Comparison of ENCODE assay signal across 2 cellular contexts in the genomic region with DNA sequence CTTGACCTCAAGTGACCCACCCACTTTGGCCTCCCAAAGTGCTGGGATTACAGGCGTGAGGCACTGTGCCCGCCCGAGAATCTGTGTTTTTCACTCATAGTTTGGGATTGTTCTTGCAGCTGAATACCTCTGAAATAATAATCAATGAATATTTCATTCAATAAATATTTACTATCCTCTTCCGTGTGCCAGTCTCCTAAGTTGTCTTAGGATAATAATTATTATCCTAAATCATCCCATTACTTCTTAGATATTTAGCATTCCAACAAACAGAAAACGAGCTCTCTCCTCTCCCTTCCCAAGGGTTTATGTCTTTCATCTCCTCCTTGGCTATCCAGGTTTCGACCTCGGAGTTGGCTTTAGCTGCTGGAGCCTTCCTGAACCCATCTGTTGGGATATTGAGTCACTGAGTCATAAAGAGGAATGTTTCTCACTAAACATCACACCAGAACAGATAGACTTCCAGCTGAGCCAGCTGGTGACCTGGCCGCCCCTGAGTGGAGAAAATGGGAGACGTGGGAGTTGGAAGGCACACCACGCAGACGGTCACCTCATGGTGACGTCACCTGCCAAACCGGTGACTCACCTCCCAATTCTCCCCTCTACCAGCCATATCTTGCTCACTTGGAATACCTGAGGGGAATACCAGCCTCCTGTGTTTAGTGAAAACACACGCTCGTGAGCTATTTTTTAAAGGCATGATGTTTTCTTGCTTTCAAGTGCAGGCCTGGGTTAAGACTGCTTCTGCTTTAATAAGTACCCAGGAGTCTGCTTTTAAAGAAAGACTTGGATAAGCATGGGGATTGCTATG.
TF ChIP-seq lines count a peak whose summit lies in the region.

No MANE protein-coding gene starts in this region.

TF ChIP-seq in K562, 482 proteins besides CTCF, POLR2A, EP300 and RAD21 (continued from another document and continues in another):
- no peak for TF ChIP-seq ZC3H4 (CRISPR knock-in tag; IDR thresholded peaks at IDR 0.05; ENCODE audit: borderline replicate concordance)
- TF ChIP-seq, protein P1, sequence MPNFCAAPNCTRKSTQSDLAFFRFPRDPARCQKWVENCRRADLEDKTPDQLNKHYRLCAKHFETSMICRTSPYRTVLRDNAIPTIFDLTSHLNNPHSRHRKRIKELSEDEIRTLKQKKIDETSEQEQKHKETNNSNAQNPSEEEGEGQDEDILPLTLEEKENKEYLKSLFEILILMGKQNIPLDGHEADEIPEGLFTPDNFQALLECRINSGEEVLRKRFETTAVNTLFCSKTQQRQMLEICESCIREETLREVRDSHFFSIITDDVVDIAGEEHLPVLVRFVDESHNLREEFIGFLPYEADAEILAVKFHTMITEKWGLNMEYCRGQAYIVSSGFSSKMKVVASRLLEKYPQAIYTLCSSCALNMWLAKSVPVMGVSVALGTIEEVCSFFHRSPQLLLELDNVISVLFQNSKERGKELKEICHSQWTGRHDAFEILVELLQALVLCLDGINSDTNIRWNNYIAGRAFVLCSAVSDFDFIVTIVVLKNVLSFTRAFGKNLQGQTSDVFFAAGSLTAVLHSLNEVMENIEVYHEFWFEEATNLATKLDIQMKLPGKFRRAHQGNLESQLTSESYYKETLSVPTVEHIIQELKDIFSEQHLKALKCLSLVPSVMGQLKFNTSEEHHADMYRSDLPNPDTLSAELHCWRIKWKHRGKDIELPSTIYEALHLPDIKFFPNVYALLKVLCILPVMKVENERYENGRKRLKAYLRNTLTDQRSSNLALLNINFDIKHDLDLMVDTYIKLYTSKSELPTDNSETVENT (CRISPR knock-in tag; IDR thresholded peaks at IDR 0.05): no peak
- no peak for TF ChIP-seq RBM25 (IDR thresholded peaks at IDR 0.05; ENCODE audit: low read depth, low read length, severe bottlenecking)
- TF ChIP-seq CREB1 (IDR thresholded peaks at IDR 0.05): peak; percentile 95
- peak; percentile 90 for TF ChIP-seq CREB1 (CRISPR knock-in tag; IDR thresholded peaks at IDR 0.05)
- TF ChIP-seq, protein P2, sequence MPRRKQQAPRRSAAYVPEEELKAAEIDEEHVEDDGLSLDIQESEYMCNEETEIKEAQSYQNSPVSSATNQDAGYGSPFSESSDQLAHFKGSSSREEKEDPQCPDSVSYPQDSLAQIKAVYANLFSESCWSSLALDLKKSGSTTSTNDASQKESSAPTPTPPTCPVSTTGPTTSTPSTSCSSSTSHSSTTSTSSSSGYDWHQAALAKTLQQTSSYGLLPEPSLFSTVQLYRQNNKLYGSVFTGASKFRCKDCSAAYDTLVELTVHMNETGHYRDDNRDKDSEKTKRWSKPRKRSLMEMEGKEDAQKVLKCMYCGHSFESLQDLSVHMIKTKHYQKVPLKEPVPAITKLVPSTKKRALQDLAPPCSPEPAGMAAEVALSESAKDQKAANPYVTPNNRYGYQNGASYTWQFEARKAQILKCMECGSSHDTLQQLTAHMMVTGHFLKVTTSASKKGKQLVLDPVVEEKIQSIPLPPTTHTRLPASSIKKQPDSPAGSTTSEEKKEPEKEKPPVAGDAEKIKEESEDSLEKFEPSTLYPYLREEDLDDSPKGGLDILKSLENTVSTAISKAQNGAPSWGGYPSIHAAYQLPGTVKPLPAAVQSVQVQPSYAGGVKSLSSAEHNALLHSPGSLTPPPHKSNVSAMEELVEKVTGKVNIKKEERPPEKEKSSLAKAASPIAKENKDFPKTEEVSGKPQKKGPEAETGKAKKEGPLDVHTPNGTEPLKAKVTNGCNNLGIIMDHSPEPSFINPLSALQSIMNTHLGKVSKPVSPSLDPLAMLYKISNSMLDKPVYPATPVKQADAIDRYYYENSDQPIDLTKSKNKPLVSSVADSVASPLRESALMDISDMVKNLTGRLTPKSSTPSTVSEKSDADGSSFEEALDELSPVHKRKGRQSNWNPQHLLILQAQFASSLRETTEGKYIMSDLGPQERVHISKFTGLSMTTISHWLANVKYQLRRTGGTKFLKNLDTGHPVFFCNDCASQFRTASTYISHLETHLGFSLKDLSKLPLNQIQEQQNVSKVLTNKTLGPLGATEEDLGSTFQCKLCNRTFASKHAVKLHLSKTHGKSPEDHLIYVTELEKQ (CRISPR knock-in tag; IDR thresholded peaks at IDR 0.05): no peak
- TF ChIP-seq ZNF140 (CRISPR knock-in tag; IDR thresholded peaks at IDR 0.05): no peak
- TF ChIP-seq, protein P3, sequence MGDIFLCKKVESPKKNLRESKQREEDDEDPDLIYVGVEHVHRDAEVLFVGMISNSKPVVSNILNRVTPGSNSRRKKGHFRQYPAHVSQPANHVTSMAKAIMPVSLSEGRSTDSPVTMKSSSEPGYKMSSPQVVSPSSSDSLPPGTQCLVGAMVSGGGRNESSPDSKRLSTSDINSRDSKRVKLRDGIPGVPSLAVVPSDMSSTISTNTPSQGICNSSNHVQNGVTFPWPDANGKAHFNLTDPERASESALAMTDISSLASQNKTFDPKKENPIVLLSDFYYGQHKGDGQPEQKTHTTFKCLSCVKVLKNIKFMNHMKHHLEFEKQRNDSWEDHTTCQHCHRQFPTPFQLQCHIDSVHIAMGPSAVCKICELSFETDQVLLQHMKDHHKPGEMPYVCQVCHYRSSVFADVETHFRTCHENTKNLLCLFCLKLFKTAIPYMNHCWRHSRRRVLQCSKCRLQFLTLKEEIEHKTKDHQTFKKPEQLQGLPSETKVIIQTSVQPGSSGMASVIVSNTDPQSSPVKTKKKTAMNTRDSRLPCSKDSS (IDR thresholded peaks at IDR 0.05; ENCODE audit: low read depth, partially characterized antibody): no peak
- no peak for TF ChIP-seq EZH2 (IDR thresholded peaks at IDR 0.05; ENCODE audit: borderline replicate concordance, low read depth, low read length)
- no peak for TF ChIP-seq CCAR2 (IDR thresholded peaks at IDR 0.05; ENCODE audit: low read depth, low read length)
- TF ChIP-seq KHSRP (IDR thresholded peaks at IDR 0.05): peak; percentile 86
- TF ChIP-seq, protein P4, sequence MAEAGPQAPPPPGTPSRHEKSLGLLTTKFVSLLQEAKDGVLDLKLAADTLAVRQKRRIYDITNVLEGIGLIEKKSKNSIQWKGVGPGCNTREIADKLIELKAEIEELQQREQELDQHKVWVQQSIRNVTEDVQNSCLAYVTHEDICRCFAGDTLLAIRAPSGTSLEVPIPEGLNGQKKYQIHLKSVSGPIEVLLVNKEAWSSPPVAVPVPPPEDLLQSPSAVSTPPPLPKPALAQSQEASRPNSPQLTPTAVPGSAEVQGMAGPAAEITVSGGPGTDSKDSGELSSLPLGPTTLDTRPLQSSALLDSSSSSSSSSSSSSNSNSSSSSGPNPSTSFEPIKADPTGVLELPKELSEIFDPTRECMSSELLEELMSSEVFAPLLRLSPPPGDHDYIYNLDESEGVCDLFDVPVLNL (CRISPR knock-in tag; IDR thresholded peaks at IDR 0.05; ENCODE audit: low read depth): no peak
- TF ChIP-seq, protein P5, sequence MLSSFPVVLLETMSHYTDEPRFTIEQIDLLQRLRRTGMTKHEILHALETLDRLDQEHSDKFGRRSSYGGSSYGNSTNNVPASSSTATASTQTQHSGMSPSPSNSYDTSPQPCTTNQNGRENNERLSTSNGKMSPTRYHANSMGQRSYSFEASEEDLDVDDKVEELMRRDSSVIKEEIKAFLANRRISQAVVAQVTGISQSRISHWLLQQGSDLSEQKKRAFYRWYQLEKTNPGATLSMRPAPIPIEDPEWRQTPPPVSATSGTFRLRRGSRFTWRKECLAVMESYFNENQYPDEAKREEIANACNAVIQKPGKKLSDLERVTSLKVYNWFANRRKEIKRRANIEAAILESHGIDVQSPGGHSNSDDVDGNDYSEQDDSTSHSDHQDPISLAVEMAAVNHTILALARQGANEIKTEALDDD (IDR thresholded peaks at IDR 0.05): no peak; the same call in 1 of the 2 replicates
- TF ChIP-seq ZFP36 (IDR thresholded peaks at IDR 0.05; ENCODE audit: low read depth, low read length, partially characterized antibody): peak; percentile 36
- no peak for TF ChIP-seq ZNF354B (CRISPR knock-in tag; IDR thresholded peaks at IDR 0.05)
- peak; percentile 65 to 83; a peak in 2 of 4 replicates for TF ChIP-seq RCOR1 (IDR thresholded peaks at IDR 0.05; ENCODE audit: borderline replicate concordance in 1 of 2, low read depth in 2 of 2, low read length in 2 of 2)
- no peak for TF ChIP-seq ZNF699 (CRISPR knock-in tag; IDR thresholded peaks at IDR 0.05; ENCODE audit: insufficient replicate concordance)
- peak; percentile 40 for TF ChIP-seq MTA2 (IDR thresholded peaks at IDR 0.05; ENCODE audit: low read depth)

TF ChIP-seq in HepG2, 621 proteins besides CTCF, POLR2A, EP300 and RAD21 (continued from another document and continues in another):
- TF ChIP-seq, protein P6, sequence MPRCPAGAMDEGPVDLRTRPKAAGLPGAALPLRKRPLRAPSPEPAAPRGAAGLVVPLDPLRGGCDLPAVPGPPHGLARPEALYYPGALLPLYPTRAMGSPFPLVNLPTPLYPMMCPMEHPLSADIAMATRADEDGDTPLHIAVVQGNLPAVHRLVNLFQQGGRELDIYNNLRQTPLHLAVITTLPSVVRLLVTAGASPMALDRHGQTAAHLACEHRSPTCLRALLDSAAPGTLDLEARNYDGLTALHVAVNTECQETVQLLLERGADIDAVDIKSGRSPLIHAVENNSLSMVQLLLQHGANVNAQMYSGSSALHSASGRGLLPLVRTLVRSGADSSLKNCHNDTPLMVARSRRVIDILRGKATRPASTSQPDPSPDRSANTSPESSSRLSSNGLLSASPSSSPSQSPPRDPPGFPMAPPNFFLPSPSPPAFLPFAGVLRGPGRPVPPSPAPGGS (CRISPR knock-in tag; IDR thresholded peaks at IDR 0.05): no peak
- TF ChIP-seq THAP11 (CRISPR knock-in tag; IDR thresholded peaks at IDR 0.05) (peak; percentile 16; the same call in 1 of the 2 replicates), MED1 (CRISPR knock-in tag; IDR thresholded peaks at IDR 0.05) (peak; percentile 57), ATF7 (IDR thresholded peaks at IDR 0.05) (peak; percentile 98), ATF7 (CRISPR knock-in tag; IDR thresholded peaks at IDR 0.05) (no peak), ZBTB21 (CRISPR knock-in tag; IDR thresholded peaks at IDR 0.05) (peak; percentile 85), RARA (CRISPR knock-in tag; IDR thresholded peaks at IDR 0.05) (peak; percentile 70), ZFP1 (CRISPR knock-in tag; IDR thresholded peaks at IDR 0.05) (no peak), SAP130 (CRISPR knock-in tag; IDR thresholded peaks at IDR 0.05; ENCODE audit: low read depth) (peak; percentile 41), FOXA3 (CRISPR knock-in tag; IDR thresholded peaks at IDR 0.05) (0 out of 2 replicates have a peak, but pooled peaks have one; percentile 8)
- TF ChIP-seq, protein P7, sequence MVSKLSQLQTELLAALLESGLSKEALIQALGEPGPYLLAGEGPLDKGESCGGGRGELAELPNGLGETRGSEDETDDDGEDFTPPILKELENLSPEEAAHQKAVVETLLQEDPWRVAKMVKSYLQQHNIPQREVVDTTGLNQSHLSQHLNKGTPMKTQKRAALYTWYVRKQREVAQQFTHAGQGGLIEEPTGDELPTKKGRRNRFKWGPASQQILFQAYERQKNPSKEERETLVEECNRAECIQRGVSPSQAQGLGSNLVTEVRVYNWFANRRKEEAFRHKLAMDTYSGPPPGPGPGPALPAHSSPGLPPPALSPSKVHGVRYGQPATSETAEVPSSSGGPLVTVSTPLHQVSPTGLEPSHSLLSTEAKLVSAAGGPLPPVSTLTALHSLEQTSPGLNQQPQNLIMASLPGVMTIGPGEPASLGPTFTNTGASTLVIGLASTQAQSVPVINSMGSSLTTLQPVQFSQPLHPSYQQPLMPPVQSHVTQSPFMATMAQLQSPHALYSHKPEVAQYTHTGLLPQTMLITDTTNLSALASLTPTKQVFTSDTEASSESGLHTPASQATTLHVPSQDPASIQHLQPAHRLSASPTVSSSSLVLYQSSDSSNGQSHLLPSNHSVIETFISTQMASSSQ (IDR thresholded peaks at IDR 0.05; ENCODE audit: low read depth): no peak
- TF ChIP-seq, protein P7 (CRISPR knock-in tag; IDR thresholded peaks at IDR 0.05; ENCODE audit: borderline replicate concordance): no peak
- TF ChIP-seq, protein P8, sequence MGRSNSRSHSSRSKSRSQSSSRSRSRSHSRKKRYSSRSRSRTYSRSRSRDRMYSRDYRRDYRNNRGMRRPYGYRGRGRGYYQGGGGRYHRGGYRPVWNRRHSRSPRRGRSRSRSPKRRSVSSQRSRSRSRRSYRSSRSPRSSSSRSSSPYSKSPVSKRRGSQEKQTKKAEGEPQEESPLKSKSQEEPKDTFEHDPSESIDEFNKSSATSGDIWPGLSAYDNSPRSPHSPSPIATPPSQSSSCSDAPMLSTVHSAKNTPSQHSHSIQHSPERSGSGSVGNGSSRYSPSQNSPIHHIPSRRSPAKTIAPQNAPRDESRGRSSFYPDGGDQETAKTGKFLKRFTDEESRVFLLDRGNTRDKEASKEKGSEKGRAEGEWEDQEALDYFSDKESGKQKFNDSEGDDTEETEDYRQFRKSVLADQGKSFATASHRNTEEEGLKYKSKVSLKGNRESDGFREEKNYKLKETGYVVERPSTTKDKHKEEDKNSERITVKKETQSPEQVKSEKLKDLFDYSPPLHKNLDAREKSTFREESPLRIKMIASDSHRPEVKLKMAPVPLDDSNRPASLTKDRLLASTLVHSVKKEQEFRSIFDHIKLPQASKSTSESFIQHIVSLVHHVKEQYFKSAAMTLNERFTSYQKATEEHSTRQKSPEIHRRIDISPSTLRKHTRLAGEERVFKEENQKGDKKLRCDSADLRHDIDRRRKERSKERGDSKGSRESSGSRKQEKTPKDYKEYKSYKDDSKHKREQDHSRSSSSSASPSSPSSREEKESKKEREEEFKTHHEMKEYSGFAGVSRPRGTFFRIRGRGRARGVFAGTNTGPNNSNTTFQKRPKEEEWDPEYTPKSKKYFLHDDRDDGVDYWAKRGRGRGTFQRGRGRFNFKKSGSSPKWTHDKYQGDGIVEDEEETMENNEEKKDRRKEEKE (IDR thresholded peaks at IDR 0.05): no peak
- TF ChIP-seq, protein P9, sequence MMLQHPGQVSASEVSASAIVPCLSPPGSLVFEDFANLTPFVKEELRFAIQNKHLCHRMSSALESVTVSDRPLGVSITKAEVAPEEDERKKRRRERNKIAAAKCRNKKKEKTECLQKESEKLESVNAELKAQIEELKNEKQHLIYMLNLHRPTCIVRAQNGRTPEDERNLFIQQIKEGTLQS (CRISPR knock-in tag; IDR thresholded peaks at IDR 0.05): peak; percentile 78
